Comparison of ENCODE assay signal across 1 cellular context in the genomic region with DNA sequence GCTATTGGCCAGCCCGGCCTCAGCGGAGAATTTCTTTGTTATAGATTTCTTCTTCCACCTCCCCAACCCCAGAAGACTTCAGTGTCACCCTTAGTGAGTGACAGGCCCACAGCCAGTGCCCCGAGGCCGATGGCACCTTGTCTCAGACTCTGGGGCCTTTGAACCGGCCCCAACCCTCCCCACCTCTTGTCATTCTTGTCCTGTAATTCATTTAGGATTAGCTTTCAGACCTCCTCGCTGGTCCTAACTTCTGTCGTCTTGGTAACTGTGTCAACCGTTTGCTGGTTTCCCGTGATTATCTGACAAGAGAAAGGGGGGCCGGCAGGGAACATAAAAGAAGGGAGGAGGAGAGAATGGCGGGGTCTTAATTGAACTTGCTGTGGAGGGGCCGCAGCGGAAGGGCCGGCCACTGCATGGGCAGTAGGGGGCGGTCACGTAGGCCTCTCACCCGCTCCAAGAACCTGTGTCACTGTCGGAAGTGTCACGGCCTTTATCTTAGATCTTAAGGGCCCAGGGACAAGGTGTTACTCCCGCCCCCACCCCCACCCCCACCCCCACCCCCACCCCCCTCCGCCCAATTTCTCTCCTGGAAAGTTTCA.
A peak's percentile ranks its signal among the peaks of the same experiment; 100 is the strongest.
TF ChIP-seq lines count a peak whose summit lies in the region.

No MANE protein-coding gene starts in this region.

TF ChIP-seq in K562, 482 proteins besides CTCF, POLR2A, EP300 and RAD21 (continued from another document and continues in another):
- TF ChIP-seq, protein P1, sequence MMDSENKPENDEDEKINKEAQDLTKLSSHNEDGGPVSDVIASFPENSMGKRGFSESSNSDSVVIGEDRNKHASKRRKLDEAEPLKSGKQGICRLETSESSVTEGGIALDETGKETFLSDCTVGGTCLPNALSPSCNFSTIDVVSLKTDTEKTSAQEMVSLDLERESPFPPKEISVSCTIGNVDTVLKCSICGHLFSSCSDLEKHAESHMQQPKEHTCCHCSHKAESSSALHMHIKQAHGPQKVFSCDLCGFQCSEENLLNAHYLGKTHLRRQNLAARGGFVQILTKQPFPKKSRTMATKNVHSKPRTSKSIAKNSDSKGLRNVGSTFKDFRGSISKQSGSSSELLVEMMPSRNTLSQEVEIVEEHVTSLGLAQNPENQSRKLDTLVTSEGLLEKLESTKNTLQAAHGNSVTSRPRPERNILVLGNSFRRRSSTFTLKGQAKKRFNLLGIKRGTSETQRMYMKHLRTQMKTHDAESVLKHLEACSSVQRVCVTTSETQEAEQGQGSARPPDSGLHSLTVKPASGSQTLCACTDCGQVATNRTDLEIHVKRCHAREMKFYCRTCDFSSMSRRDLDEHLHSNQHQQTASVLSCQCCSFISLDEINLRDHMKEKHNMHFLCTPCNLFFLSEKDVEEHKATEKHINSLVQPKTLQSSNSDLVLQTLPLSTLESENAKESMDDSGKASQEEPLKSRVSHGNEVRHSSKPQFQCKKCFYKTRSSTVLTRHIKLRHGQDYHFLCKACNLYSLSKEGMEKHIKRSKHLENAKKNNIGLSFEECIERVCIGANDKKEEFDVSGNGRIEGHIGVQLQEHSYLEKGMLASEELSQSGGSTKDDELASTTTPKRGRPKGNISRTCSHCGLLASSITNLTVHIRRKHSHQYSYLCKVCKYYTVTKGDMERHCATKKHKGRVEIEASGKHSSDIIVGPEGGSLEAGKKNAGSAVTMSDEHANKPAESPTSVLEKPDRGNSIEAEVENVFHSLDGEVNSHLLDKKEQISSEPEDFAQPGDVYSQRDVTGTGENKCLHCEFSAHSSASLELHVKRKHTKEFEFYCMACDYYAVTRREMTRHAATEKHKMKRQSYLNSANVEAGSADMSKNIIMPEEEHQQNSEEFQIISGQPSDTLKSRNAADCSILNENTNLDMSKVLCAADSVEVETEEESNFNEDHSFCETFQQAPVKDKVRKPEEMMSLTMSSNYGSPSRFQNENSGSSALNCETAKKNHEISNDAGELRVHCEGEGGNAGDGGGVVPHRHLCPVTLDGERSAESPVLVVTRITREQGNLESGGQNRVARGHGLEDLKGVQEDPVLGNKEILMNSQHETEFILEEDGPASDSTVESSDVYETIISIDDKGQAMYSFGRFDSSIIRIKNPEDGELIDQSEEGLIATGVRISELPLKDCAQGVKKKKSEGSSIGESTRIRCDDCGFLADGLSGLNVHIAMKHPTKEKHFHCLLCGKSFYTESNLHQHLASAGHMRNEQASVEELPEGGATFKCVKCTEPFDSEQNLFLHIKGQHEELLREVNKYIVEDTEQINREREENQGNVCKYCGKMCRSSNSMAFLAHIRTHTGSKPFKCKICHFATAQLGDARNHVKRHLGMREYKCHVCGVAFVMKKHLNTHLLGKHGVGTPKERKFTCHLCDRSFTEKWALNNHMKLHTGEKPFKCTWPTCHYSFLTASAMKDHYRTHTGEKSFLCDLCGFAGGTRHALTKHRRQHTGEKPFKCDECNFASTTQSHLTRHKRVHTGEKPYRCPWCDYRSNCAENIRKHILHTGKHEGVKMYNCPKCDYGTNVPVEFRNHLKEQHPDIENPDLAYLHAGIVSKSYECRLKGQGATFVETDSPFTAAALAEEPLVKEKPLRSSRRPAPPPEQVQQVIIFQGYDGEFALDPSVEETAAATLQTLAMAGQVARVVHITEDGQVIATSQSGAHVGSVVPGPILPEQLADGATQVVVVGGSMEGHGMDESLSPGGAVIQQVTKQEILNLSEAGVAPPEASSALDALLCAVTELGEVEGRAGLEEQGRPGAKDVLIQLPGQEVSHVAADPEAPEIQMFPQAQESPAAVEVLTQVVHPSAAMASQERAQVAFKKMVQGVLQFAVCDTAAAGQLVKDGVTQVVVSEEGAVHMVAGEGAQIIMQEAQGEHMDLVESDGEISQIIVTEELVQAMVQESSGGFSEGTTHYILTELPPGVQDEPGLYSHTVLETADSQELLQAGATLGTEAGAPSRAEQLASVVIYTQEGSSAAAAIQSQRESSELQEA (IDR thresholded peaks at IDR 0.05; ENCODE audit: low read depth), result no peak
- TF ChIP-seq RBM39 (optimal IDR thresholded peaks at IDR 0.05; ENCODE audit: low read depth, low read length), result no peak
- TF ChIP-seq, protein P2, sequence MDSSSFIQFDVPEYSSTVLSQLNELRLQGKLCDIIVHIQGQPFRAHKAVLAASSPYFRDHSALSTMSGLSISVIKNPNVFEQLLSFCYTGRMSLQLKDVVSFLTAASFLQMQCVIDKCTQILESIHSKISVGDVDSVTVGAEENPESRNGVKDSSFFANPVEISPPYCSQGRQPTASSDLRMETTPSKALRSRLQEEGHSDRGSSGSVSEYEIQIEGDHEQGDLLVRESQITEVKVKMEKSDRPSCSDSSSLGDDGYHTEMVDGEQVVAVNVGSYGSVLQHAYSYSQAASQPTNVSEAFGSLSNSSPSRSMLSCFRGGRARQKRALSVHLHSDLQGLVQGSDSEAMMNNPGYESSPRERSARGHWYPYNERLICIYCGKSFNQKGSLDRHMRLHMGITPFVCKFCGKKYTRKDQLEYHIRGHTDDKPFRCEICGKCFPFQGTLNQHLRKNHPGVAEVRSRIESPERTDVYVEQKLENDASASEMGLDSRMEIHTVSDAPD (CRISPR knock-in tag; IDR thresholded peaks at IDR 0.05), result no peak
- no peak for TF ChIP-seq CHD4 (IDR thresholded peaks at IDR 0.05; ENCODE audit: insufficient read depth, insufficient replicate concordance, low read depth, low read length, poor library complexity, severe bottlenecking)
- TF ChIP-seq, protein P3, sequence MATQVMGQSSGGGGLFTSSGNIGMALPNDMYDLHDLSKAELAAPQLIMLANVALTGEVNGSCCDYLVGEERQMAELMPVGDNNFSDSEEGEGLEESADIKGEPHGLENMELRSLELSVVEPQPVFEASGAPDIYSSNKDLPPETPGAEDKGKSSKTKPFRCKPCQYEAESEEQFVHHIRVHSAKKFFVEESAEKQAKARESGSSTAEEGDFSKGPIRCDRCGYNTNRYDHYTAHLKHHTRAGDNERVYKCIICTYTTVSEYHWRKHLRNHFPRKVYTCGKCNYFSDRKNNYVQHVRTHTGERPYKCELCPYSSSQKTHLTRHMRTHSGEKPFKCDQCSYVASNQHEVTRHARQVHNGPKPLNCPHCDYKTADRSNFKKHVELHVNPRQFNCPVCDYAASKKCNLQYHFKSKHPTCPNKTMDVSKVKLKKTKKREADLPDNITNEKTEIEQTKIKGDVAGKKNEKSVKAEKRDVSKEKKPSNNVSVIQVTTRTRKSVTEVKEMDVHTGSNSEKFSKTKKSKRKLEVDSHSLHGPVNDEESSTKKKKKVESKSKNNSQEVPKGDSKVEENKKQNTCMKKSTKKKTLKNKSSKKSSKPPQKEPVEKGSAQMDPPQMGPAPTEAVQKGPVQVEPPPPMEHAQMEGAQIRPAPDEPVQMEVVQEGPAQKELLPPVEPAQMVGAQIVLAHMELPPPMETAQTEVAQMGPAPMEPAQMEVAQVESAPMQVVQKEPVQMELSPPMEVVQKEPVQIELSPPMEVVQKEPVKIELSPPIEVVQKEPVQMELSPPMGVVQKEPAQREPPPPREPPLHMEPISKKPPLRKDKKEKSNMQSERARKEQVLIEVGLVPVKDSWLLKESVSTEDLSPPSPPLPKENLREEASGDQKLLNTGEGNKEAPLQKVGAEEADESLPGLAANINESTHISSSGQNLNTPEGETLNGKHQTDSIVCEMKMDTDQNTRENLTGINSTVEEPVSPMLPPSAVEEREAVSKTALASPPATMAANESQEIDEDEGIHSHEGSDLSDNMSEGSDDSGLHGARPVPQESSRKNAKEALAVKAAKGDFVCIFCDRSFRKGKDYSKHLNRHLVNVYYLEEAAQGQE (CRISPR knock-in tag; IDR thresholded peaks at IDR 0.05; ENCODE audit: low read depth), result no peak
- TF ChIP-seq XRCC4 (IDR thresholded peaks at IDR 0.05; ENCODE audit: extremely low read depth, insufficient read depth, insufficient read length), result no peak
- TF ChIP-seq KDM4B (IDR thresholded peaks at IDR 0.05; ENCODE audit: borderline replicate concordance in 2 of 2, low read depth in 1 of 2), result peak in 1 of 2 experiments; percentile 7; a peak in 1 of 4 replicates
- no peak for TF ChIP-seq ZNF143 (CRISPR knock-in tag; IDR thresholded peaks at IDR 0.05)
- TF ChIP-seq DPF2 (IDR thresholded peaks at IDR 0.05), result no peak
- TF ChIP-seq EWSR1 (IDR thresholded peaks at IDR 0.05; ENCODE audit: borderline replicate concordance, low read depth, partially characterized antibody), result no peak
- TF ChIP-seq, protein P4, sequence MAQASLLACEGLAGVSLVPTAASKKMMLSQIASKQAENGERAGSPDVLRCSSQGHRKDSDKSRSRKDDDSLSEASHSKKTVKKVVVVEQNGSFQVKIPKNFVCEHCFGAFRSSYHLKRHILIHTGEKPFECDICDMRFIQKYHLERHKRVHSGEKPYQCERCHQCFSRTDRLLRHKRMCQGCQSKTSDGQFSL (CRISPR knock-in tag; IDR thresholded peaks at IDR 0.05), result peak; percentile 66; the same call in 1 of the 2 replicates
- TF ChIP-seq, protein P4 (tag; IDR thresholded peaks at IDR 0.05), result peak in 1 of 2 experiments; percentile 88; a peak in 2 of 4 replicates
- no peak for TF ChIP-seq TSC22D4 (tag; IDR thresholded peaks at IDR 0.05)
- TF ChIP-seq, protein P5, sequence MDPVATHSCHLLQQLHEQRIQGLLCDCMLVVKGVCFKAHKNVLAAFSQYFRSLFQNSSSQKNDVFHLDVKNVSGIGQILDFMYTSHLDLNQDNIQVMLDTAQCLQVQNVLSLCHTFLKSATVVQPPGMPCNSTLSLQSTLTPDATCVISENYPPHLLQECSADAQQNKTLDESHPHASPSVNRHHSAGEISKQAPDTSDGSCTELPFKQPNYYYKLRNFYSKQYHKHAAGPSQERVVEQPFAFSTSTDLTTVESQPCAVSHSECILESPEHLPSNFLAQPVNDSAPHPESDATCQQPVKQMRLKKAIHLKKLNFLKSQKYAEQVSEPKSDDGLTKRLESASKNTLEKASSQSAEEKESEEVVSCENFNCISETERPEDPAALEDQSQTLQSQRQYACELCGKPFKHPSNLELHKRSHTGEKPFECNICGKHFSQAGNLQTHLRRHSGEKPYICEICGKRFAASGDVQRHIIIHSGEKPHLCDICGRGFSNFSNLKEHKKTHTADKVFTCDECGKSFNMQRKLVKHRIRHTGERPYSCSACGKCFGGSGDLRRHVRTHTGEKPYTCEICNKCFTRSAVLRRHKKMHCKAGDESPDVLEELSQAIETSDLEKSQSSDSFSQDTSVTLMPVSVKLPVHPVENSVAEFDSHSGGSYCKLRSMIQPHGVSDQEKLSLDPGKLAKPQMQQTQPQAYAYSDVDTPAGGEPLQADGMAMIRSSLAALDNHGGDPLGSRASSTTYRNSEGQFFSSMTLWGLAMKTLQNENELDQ (CRISPR knock-in tag; IDR thresholded peaks at IDR 0.05; ENCODE audit: borderline replicate concordance), result no peak
- TF ChIP-seq, protein P6, sequence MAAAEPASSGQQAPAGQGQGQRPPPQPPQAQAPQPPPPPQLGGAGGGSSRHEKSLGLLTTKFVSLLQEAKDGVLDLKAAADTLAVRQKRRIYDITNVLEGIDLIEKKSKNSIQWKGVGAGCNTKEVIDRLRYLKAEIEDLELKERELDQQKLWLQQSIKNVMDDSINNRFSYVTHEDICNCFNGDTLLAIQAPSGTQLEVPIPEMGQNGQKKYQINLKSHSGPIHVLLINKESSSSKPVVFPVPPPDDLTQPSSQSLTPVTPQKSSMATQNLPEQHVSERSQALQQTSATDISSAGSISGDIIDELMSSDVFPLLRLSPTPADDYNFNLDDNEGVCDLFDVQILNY (CRISPR knock-in tag; IDR thresholded peaks at IDR 0.05), result no peak
- TF ChIP-seq, protein P7, sequence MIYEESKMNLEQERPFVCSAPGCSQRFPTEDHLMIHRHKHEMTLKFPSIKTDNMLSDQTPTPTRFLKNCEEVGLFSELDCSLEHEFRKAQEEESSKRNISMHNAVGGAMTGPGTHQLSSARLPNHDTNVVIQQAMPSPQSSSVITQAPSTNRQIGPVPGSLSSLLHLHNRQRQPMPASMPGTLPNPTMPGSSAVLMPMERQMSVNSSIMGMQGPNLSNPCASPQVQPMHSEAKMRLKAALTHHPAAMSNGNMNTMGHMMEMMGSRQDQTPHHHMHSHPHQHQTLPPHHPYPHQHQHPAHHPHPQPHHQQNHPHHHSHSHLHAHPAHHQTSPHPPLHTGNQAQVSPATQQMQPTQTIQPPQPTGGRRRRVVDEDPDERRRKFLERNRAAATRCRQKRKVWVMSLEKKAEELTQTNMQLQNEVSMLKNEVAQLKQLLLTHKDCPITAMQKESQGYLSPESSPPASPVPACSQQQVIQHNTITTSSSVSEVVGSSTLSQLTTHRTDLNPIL (CRISPR knock-in tag; IDR thresholded peaks at IDR 0.05), result no peak
- TF ChIP-seq L3MBTL2 (IDR thresholded peaks at IDR 0.05), result no peak
- TF ChIP-seq, protein P8, sequence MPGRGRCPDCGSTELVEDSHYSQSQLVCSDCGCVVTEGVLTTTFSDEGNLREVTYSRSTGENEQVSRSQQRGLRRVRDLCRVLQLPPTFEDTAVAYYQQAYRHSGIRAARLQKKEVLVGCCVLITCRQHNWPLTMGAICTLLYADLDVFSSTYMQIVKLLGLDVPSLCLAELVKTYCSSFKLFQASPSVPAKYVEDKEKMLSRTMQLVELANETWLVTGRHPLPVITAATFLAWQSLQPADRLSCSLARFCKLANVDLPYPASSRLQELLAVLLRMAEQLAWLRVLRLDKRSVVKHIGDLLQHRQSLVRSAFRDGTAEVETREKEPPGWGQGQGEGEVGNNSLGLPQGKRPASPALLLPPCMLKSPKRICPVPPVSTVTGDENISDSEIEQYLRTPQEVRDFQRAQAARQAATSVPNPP (IDR thresholded peaks at IDR 0.05; ENCODE audit: borderline replicate concordance, insufficient read depth, insufficient read length), result no peak
- TF ChIP-seq RCOR1 (IDR thresholded peaks at IDR 0.05; ENCODE audit: borderline replicate concordance in 1 of 2, low read depth in 2 of 2, low read length in 2 of 2), result peak in 1 of 2 experiments; percentile 75; a peak in 1 of 4 replicates
- no peak for TF ChIP-seq ARHGAP35 (IDR thresholded peaks at IDR 0.05; ENCODE audit: partially characterized antibody)
- no peak for TF ChIP-seq HDAC6 (IDR thresholded peaks at IDR 0.05; ENCODE audit: low read depth, low read length)
- TF ChIP-seq, protein P9, sequence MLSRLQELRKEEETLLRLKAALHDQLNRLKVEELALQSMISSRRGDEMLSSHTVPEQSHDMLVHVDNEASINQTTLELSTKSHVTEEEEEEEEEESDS (CRISPR knock-in tag; IDR thresholded peaks at IDR 0.05), result no peak
- TF ChIP-seq, protein P10, sequence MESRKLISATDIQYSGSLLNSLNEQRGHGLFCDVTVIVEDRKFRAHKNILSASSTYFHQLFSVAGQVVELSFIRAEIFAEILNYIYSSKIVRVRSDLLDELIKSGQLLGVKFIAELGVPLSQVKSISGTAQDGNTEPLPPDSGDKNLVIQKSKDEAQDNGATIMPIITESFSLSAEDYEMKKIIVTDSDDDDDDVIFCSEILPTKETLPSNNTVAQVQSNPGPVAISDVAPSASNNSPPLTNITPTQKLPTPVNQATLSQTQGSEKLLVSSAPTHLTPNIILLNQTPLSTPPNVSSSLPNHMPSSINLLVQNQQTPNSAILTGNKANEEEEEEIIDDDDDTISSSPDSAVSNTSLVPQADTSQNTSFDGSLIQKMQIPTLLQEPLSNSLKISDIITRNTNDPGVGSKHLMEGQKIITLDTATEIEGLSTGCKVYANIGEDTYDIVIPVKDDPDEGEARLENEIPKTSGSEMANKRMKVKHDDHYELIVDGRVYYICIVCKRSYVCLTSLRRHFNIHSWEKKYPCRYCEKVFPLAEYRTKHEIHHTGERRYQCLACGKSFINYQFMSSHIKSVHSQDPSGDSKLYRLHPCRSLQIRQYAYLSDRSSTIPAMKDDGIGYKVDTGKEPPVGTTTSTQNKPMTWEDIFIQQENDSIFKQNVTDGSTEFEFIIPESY (CRISPR knock-in tag; IDR thresholded peaks at IDR 0.05), result no peak
- TF ChIP-seq CBX8 (IDR thresholded peaks at IDR 0.05; ENCODE audit: borderline replicate concordance, extremely low read depth, low read depth, low read length, poor library complexity, severe bottlenecking), result no peak
- no peak; the same call in 1 of the 2 replicates for TF ChIP-seq RAD51 (IDR thresholded peaks at IDR 0.05; ENCODE audit: borderline replicate concordance, low read depth)
- no peak for TF ChIP-seq FOXK1 (CRISPR knock-in tag; IDR thresholded peaks at IDR 0.05; ENCODE audit: borderline replicate concordance)
